Comparison of ENCODE assay signal across 30 cellular contexts in genomic region chr9:98328770-98329169, GRCh38.
"Had no signal": no experiment of that assay in that cellular context is flagged by ENCODE, and none has a peak within 500 bp of the region (broad histone marks: within the 10 kb centered on the region; RNA-seq: fewer than 3 reads in every experiment).

No MANE protein-coding gene starts in this region.

- H3K27me3 Mint-ChIP-seq: activated naive CD8-positive, alpha-beta T cell treated with anti-CD3 and anti-CD28 coated beads for 36 hours had no signal

- ATAC-seq: activated T-cell treated with anti-CD3 and anti-CD28 coated beads, Interleukin-2, amount 50 U/mL, for 72 hours; Panc1; SK-N-SH treated with all-trans-retinoic acid at 6 μM for 48 hours; WTC11 had no signal

- H3K4me1 Mint-ChIP-seq: activated naive CD8-positive, alpha-beta T cell treated with anti-CD3 and anti-CD28 coated beads for 36 hours had no signal

- H3K36me3 ChIP-seq: MG63, SJSA1 had no signal

- H3K4me3 Mint-ChIP-seq: activated naive CD4-positive, alpha-beta T cell treated with anti-CD3 and anti-CD28 coated beads, Interleukin-2, amount 10 ng/mL, durations not matched to agents 7 days and 5 days; activated naive CD8-positive, alpha-beta T cell treated with anti-CD3 and anti-CD28 coated beads for 36 hours; activated T-cell treated with anti-CD3 and anti-CD28 coated beads, Interleukin-2, amount 50 U/mL, for 72 hours; IgD-negative memory B cell; T-helper 2 cell treated with Interferon-gamma antibody and Interleukin-4, amounts not matched to agents 5 μg/mL and 100 μg/mL, for 36 hours; WTC11 had no signal

- H3K9me3 Mint-ChIP-seq: activated naive CD4-positive, alpha-beta T cell treated with anti-CD3 and anti-CD28 coated beads, Interleukin-2, amount 10 ng/mL, durations not matched to agents 7 days and 5 days; activated naive CD8-positive, alpha-beta T cell treated with anti-CD3 and anti-CD28 coated beads for 36 hours; activated T-cell treated with anti-CD3 and anti-CD28 coated beads, Interleukin-2, amount 50 U/mL, for 72 hours; activated T-helper 2 cell treated with anti-CD3 and anti-CD28 coated beads, Interferon-gamma antibody, Interleukin-2, Interleukin-4, amounts not matched to agents 10 μg/mL and 5 μg/mL and 100 μg/mL, durations not matched to agents 14 hours and 24 hours and 36 hours; IgD-negative memory B cell; T-helper 2 cell treated with Interferon-gamma antibody and Interleukin-4, amounts not matched to agents 5 μg/mL and 100 μg/mL, for 36 hours; WTC11 had no signal

- H3K4me2 ChIP-seq: KMS-11 had no signal

- H3K4me3 ChIP-seq: MG63, SJSA1 had no signal

- H3K27ac ChIP-seq: KMS-11, SJSA1 had no signal

- H3K27me3 ChIP-seq: MG63, SJSA1 had no signal

- DNase-seq: activated CD4-positive, alpha-beta T cell treated with anti-CD3 and anti-CD28 coated beads for 48 hours; activated CD4-positive, alpha-beta T cell treated with anti-CD3 and anti-CD28 coated beads, Interleukin-2, amount 50 U/mL, for 4 hours; activated CD4-positive, CD25-positive, alpha-beta regulatory T cell treated with anti-CD3 and anti-CD28 coated beads, Interleukin-2, amount 50 U/mL, for 72 hours; activated CD8-positive, alpha-beta memory T cell treated with anti-CD3 and anti-CD28 coated beads for 24 hours; activated gamma-delta T cell treated with Interleukin-2 at 50 U/mL for 16 hours; activated naive CD4-positive, alpha-beta T cell treated with anti-CD3 and anti-CD28 coated beads, Interleukin-2, amount 10 ng/mL, durations not matched to agents 7 days and 5 days; activated naive CD8-positive, alpha-beta T cell treated with anti-CD3 and anti-CD28 coated beads for 36 hours; activated T-cell treated with anti-CD3 and anti-CD28 coated beads, Interleukin-2, amount 50 U/mL, for 72 hours; caudate nucleus; MG63; NCI-H1105; NCI-H1436; NCI-H1694 treated with DMSO at 0.1 percent for 48 hours; NCI-H2029 treated with DMSO at 0.1 percent for 48 hours; NCI-H345; NCI-H510A; NCI-H526 treated with DMSO at 0.1 percent for 48 hours; NCI-H82; OCI-M1; Right ventricle myocardium superior; RPMI8226; SW 1271 had no signal

- H3K9me3 ChIP-seq: MG63, SJSA1 had no signal

- H3K27ac Mint-ChIP-seq: activated naive CD4-positive, alpha-beta T cell treated with anti-CD3 and anti-CD28 coated beads, Interleukin-2, amount 10 ng/mL, durations not matched to agents 7 days and 5 days; activated naive CD8-positive, alpha-beta T cell treated with anti-CD3 and anti-CD28 coated beads for 36 hours; activated T-cell treated with anti-CD3 and anti-CD28 coated beads, Interleukin-2, amount 50 U/mL, for 72 hours; activated T-helper 2 cell treated with anti-CD3 and anti-CD28 coated beads, Interferon-gamma antibody, Interleukin-2, Interleukin-4, amounts not matched to agents 10 μg/mL and 5 μg/mL and 100 μg/mL, durations not matched to agents 14 hours and 24 hours and 36 hours; IgD-negative memory B cell; T-helper 2 cell treated with Interferon-gamma antibody and Interleukin-4, amounts not matched to agents 5 μg/mL and 100 μg/mL, for 36 hours; WTC11 had no signal

- H3K36me3 Mint-ChIP-seq: activated naive CD4-positive, alpha-beta T cell treated with anti-CD3 and anti-CD28 coated beads, Interleukin-2, amount 10 ng/mL, durations not matched to agents 7 days and 5 days; activated naive CD8-positive, alpha-beta T cell treated with anti-CD3 and anti-CD28 coated beads for 36 hours; WTC11 had no signal
